In genomic region chr3:149654188-149654601, GRCh38 we compare ENCODE assay signal across 11 cellular contexts. TPM values are rescaled to one million over a fixed set of nuclear protein-coding genes. Genes with fewer than 3 reads are reported as not detected.
A peak's percentile ranks its signal among the peaks of the same experiment; 100 is the strongest.
DNase-seq lines count a peak whose midpoint lies in the region; ATAC-seq, FAIRE-seq and TF ChIP-seq lines count a peak whose summit lies in the region.
"Had no signal": no experiment of that assay in that cellular context is flagged by ENCODE, and none has a peak within 500 bp of the region (broad histone marks: within the 10 kb centered on the region; RNA-seq: fewer than 3 reads in every experiment).

No MANE protein-coding gene starts in this region.

- peaks cover 65% of the 10 kb centered on the region for H3K4me1 Mint-ChIP-seq in nephron

- TF ChIP-seq CTCF in AG04450 (IDR thresholded peaks at IDR 0.05; ENCODE audit: low read depth, low read length) (no peak), PC-3 (conservative IDR thresholded peaks at IDR 0.05; ENCODE audit: low read depth, low read length) (no peak), endothelial cell of umbilical vein (IDR thresholded peaks at IDR 0.05; ENCODE audit: extremely low read depth in 1 of 2, insufficient read depth in 1 of 2, low read depth in 1 of 2, low read length in 2 of 2) (no peak), nephron (IDR thresholded peaks at IDR 0.05; ENCODE audit: unreplicated experiment in 3 of 3) (no peak)

- H3K4me3 ChIP-seq in AG04450 (ENCODE audit: low read depth, low read length) = peak overlapping the region; percentile 40
- H3K4me3 ChIP-seq in PC-3 (ENCODE audit: low read length) = peak overlapping the region; percentile 64
- peak overlapping the region; percentile 65 to 99 (median 98) for H3K4me3 ChIP-seq in endothelial cell of umbilical vein (replicated peaks in 1 of 3; ENCODE audit: insufficient read depth in 1 of 3, low read depth in 1 of 3, low read length in 3 of 3)

- dilution Hi-C loops in endothelial cell of umbilical vein (cut with MboI; ENCODE audit: extremely low pct_ligation_motif_present, low sequenced_read_pairs) = no loop called here

- H3K9me3 Mint-ChIP-seq in nephron = peaks cover 5% of the 10 kb centered on the region

- peaks cover 53% of the 10 kb centered on the region for H3K36me3 ChIP-seq in PC-3 (ENCODE audit: low read depth, low read length)
- H3K36me3 ChIP-seq in endothelial cell of umbilical vein (ENCODE audit: control insufficient read depth in 2 of 2, extremely low read depth in 1 of 2, insufficient read depth in 2 of 2, low read length in 2 of 2) = peaks cover 8 to 21% of the 10 kb centered on the region in 2 experiments

- no peak; the same call in 1 of the 2 replicates for ATAC-seq in PC-3

- no peaks in the 10 kb centered on the region for H3F3A ChIP-seq in PC-3 (ENCODE audit: low read length, unreplicated experiment)

- FAIRE-seq in endothelial cell of umbilical vein (lab: Jason Lieb, UNC) = peak; percentile 80

- CTCF ChIA-PET in AG04450 (lab: Charles Lee) (interaction anchor here (0.9 to 2.2 kb wide), 6 partner anchors 18 to 141 kb away, joined by 3 to 13 read pairs (median 4); no protein-coding TSS in a partner anchor), PC-3 (lab: Charles Lee) (interaction anchor here (0.6 kb wide), 2 partner anchors 33 to 123 kb away, joined by 3 to 4 read pairs; no protein-coding TSS in a partner anchor), endothelial cell of umbilical vein (lab: Charles Lee) (interaction anchor here (0.6 to 10.0 kb wide), 8 partner anchors 8 to 159 kb away, joined by 3 to 92 read pairs (median 3); partner anchors contain the start of gene COMMD2)

- peaks cover 55% of the 10 kb centered on the region for H3K36me3 Mint-ChIP-seq in nephron (ENCODE audit: low read depth)

- H4K20me1 ChIP-seq in PC-3 (ENCODE audit: low read length) = peaks cover 62% of the 10 kb centered on the region
- peaks cover 10% of the 10 kb centered on the region for H4K20me1 ChIP-seq in endothelial cell of umbilical vein (replicated peaks; ENCODE audit: control insufficient read depth, extremely low read depth, insufficient read depth, low read length)

- peaks cover 7% of the 10 kb centered on the region for H3K27me3 Mint-ChIP-seq in nephron (ENCODE audit: low read depth)

- no peak overlapping the region for H3K9ac ChIP-seq in PC-3 (ENCODE audit: low read length)
- H3K9ac ChIP-seq in endothelial cell of umbilical vein (replicated peaks; ENCODE audit: extremely low read depth, insufficient read depth, low read length) = peak overlapping the region; percentile 72

- DNase-seq in AG04450 (ENCODE audit: low read depth, low spot score) = no peak
- DNase-seq in PC-3 = peak; percentile 64
- DNase-seq in endothelial cell of umbilical vein (ENCODE audit: low read depth, low spot score) = peak; percentile 63
- DNase-seq in DMS53 (lab: John Stamatoyannopoulos, UW) = no peak
- no peak for DNase-seq in CD1c-positive myeloid dendritic cell (ENCODE audit: extremely low spot score)
- DNase-seq in SKM-1 (lab: John Stamatoyannopoulos, UW; ENCODE audit: unreplicated experiment) = no peak
- no peak for DNase-seq in ureter (ENCODE audit: low spot score)
- DNase-seq: C1 segment of cervical spinal cord, NCI-H446, occipital lobe had no signal

- POLR2A ChIA-PET in AG04450 (lab: Yijun Ruan, JAX) (interaction anchor here (0.6 to 1.5 kb wide), 6 partner anchors 15 to 107 kb away, joined by 3 to 4 read pairs (median 3); no protein-coding TSS in a partner anchor), PC-3 (lab: Charles Lee; ENCODE audit: unreplicated experiment) (interaction anchor here (0.6 to 0.8 kb wide), 2 partner anchors 81 to 759 kb away, joined by 3 read pairs; no protein-coding TSS in a partner anchor), endothelial cell of umbilical vein (lab: Charles Lee) (interaction anchor here (0.5 to 1.1 kb wide), 2 partner anchors 78 to 86 kb away, joined by 3 to 11 read pairs; no protein-coding TSS in a partner anchor)

- peak; percentile 48 for TF ChIP-seq POLR2A in endothelial cell of umbilical vein (IDR thresholded peaks at IDR 0.05; ENCODE audit: low read depth, low read length)

- H3K79me2 ChIP-seq in PC-3 (ENCODE audit: low read length) (peaks cover 93% of the 10 kb centered on the region), endothelial cell of umbilical vein (ENCODE audit: control insufficient read depth, insufficient read depth, low read length) (peaks cover 83% of the 10 kb centered on the region)

- H3K27me3 ChIP-seq in AG04450 (ENCODE audit: control insufficient read depth, insufficient read depth, low read length) = no peaks in the 10 kb centered on the region
- no peaks in the 10 kb centered on the region for H3K27me3 ChIP-seq in PC-3 (ENCODE audit: low read length)
- no peaks in the 10 kb centered on the region for H3K27me3 ChIP-seq in endothelial cell of umbilical vein (ENCODE audit: control insufficient read depth in 2 of 2, insufficient read depth in 2 of 2, low read length in 2 of 2)

- H2AFZ ChIP-seq in PC-3 (ENCODE audit: low read length) (no peak overlapping the region), endothelial cell of umbilical vein (ENCODE audit: low read depth, low read length) (no peak overlapping the region)

- intact Hi-C loops in PC-3 (cut with micrococcal nuclease) = loop anchor here (10.0 kb wide), 1 partner anchor 279 kb away; the partner anchor contains the start of gene TM4SF1
- intact Hi-C loops in endothelial cell of umbilical vein (cut with micrococcal nuclease) = no loop called here

- BruUV-seq in PC-3 (replicated peaks; lab: Mats Ljungman, UMichigan) (TSS peak; percentile 0), endothelial cell of umbilical vein (replicated peaks; lab: Mats Ljungman, UMichigan) (no TSS peak)

- H3K27ac ChIP-seq in AG04450 (ENCODE audit: low read depth, low read length) (no peak overlapping the region), PC-3 (ENCODE audit: low read length) (peak overlapping the region; percentile 3; the same call in 1 of the 2 replicates), endothelial cell of umbilical vein (ENCODE audit: insufficient read depth, low read depth, low read length) (peak overlapping the region; percentile 71)

- H3K4me2 ChIP-seq in PC-3 (ENCODE audit: low read length) (peak overlapping the region; percentile 94), endothelial cell of umbilical vein (ENCODE audit: insufficient read depth, low read length) (peak overlapping the region; percentile 98)

- peaks cover 36% of the 10 kb centered on the region for H3K4me1 ChIP-seq in PC-3 (ENCODE audit: insufficient read depth, low read length)
- H3K4me1 ChIP-seq in endothelial cell of umbilical vein (ENCODE audit: control insufficient read depth, extremely low read depth, insufficient read depth, low read length) = peaks cover 56% of the 10 kb centered on the region

- no peaks in the 10 kb centered on the region for H3K9me1 ChIP-seq in endothelial cell of umbilical vein (replicated peaks; ENCODE audit: control insufficient read depth, extremely low read depth, insufficient read depth, low read length)

- H3K9me3 ChIP-seq in AG04450 (ENCODE audit: control insufficient read depth, insufficient read depth, low read length) = no peaks in the 10 kb centered on the region; the same call in 1 of the 2 replicates
- H3K9me3 ChIP-seq in PC-3 (ENCODE audit: low read length) = no peaks in the 10 kb centered on the region
- H3K9me3 ChIP-seq in endothelial cell of umbilical vein (replicated peaks; ENCODE audit: control insufficient read depth, insufficient read depth, low read length) = no peaks in the 10 kb centered on the region

- peak overlapping the region; percentile 96 to 99 (median 99) for H3K4me3 Mint-ChIP-seq in nephron

- H3K9me2 ChIP-seq in PC-3 (replicated peaks; ENCODE audit: low read length) = no peaks in the 10 kb centered on the region

- H3K27ac Mint-ChIP-seq in nephron = peak overlapping the region; percentile 35 to 80 (median 58)

TF ChIP-seq in endothelial cell of umbilical vein, 7 proteins besides CTCF, POLR2A, EP300 and RAD21:
- peak; percentile 30 for TF ChIP-seq FOS (IDR thresholded peaks at IDR 0.05; ENCODE audit: borderline replicate concordance, insufficient read depth, low read length)
- TF ChIP-seq JUN (IDR thresholded peaks at IDR 0.05; ENCODE audit: borderline replicate concordance, insufficient read depth, insufficient read length, low read depth) = peak; percentile 38
- TF ChIP-seq MAX (IDR thresholded peaks at IDR 0.05; ENCODE audit: insufficient read depth, insufficient read length) = no peak
- TF ChIP-seq MYC (IDR thresholded peaks at IDR 0.05; ENCODE audit: low read depth, low read length) = no peak
- peak; percentile 30 for TF ChIP-seq GATA2 (IDR thresholded peaks at IDR 0.05; ENCODE audit: insufficient read depth, insufficient read length, low read depth, low read length)
- TF ChIP-seq POLR2AphosphoS5 (IDR thresholded peaks at IDR 0.05; ENCODE audit: insufficient read depth, low read depth, low read length) = peak; percentile 52

RNA-seq across cellular contexts. Expression of gene WWTR1, which starts 3.6 kb away (rescaled TPM):
- 161 and 164 TPM in 2 replicates for polyA plus RNA-seq in AG04450 (2011; rRNA removed)
- 209 and 230 TPM in 2 replicates for polyA minus RNA-seq in AG04450 (2011; rRNA and poly(A)+ RNA removed)
- total RNA-seq in PC-3 (2014; rRNA removed) = 74.4 and 79.7 TPM in 2 replicates
- 210 and 262 TPM in 2 replicates for total RNA-seq in endothelial cell of umbilical vein
- polyA plus RNA-seq in endothelial cell of umbilical vein = 341 and 347 TPM in 2 replicates
- 377 and 383 TPM in 2 replicates for polyA plus RNA-seq in endothelial cell of umbilical vein (2011; cell fraction: cytosol; rRNA removed)
- polyA plus RNA-seq in endothelial cell of umbilical vein (2011; cell fraction: nucleus; rRNA removed) = 267 and 297 TPM in 2 replicates
- 283 and 286 TPM in 2 replicates for polyA plus RNA-seq in endothelial cell of umbilical vein (2012)
- polyA minus RNA-seq in endothelial cell of umbilical vein = 706 and 787 TPM in 2 replicates
- 40.0 TPM for polyA minus RNA-seq in endothelial cell of umbilical vein (2011; cell fraction: cytosol; rRNA and poly(A)+ RNA removed)
- polyA minus RNA-seq in endothelial cell of umbilical vein (2011; cell fraction: nucleus; rRNA and poly(A)+ RNA removed) = 445 and 582 TPM in 2 replicates
- total RNA-seq in ureter = 67.1 TPM

Comparison
In these comparisons a context has a peak if more than half of its experiments do, and no peak if none do; other contexts are left out.
1. DNase-seq: peak in PC-3 (single experiment) and endothelial cell of umbilical vein (single experiment); none in AG04450 (single experiment), DMS53 (single experiment), CD1c-positive myeloid dendritic cell (single experiment), SKM-1 (single experiment) and ureter (single experiment).
2. H3K4me3 ChIP-seq: peak in every context shown above with its lines; median percentile 98 in endothelial cell of umbilical vein; 64 in PC-3; 40 in AG04450.